20 cellular contexts compared by ENCODE assay signal in the genomic region with DNA sequence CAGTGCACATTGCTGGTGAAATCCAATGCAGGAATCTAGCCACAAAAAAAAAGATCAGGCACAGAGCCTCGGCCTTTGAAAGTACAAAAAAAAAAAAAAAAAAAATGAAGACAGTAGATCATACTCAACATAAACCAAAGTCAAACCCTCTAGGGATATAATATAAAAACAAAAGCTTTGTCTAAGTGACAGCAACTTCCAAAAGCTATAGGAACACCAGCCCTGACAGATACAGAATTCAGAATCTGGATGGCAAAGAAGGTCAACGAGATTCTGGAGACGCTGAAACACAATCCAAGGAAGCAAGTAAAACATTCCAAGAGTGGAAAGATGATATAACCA. TPM values are rescaled to one million over a fixed set of nuclear protein-coding genes. Genes with fewer than 3 reads are reported as not detected.
A peak's percentile ranks its signal among the peaks of the same experiment; 100 is the strongest.
DNase-seq lines count a peak whose midpoint lies in the region; ATAC-seq and TF ChIP-seq lines count a peak whose summit lies in the region.
"Had no signal": no experiment of that assay in that cellular context is flagged by ENCODE, and none has a peak within 500 bp of the region (broad histone marks: within the 10 kb centered on the region; RNA-seq: fewer than 3 reads in every experiment).

No MANE protein-coding gene starts in this region.

- no peak overlapping the region for H3K4me2 ChIP-seq in GM23338
- no peak overlapping the region for H3K4me2 ChIP-seq in PC-9
- no peak overlapping the region for H3K4me2 ChIP-seq in mesendoderm (ENCODE audit: low read length)
- H3K4me2 ChIP-seq: BLaER1 treated with 17β-estradiol and CSF1 and Interleukin-3, amounts not matched to agents 10 nM and 100 nM had no signal

- H4K20me1 ChIP-seq in GM23338 (replicated peaks; ENCODE audit: insufficient read depth) (no peaks in the 10 kb centered on the region), PC-9 (ENCODE audit: insufficient read depth) (no peaks in the 10 kb centered on the region)
- H4K20me1 ChIP-seq: BLaER1 treated with 17β-estradiol and CSF1 and Interleukin-3, amounts not matched to agents 10 nM and 100 nM had no signal

- H3K36me3 Mint-ChIP-seq in GM23338 (ENCODE audit: low read depth) (no peaks in the 10 kb centered on the region), glutamatergic neuron (ENCODE audit: unreplicated experiment) (no peaks in the 10 kb centered on the region)
- H3K36me3 Mint-ChIP-seq: naive thymus-derived CD8-positive, alpha-beta T cell had no signal

- H3K4me1 Mint-ChIP-seq in GM23338, result peaks cover 31% of the 10 kb centered on the region
- H3K4me1 Mint-ChIP-seq in glutamatergic neuron (ENCODE audit: low read depth, unreplicated experiment), result no peaks in the 10 kb centered on the region
- H3K4me1 Mint-ChIP-seq: naive thymus-derived CD8-positive, alpha-beta T cell had no signal

- H3K4me3 ChIP-seq in GM23338, result no peak overlapping the region
- no peak overlapping the region for H3K4me3 ChIP-seq in PC-9
- no peak overlapping the region for H3K4me3 ChIP-seq in foreskin fibroblast (ENCODE audit: low read depth in 1 of 2, low read length in 2 of 2)
- no peak overlapping the region for H3K4me3 ChIP-seq in mesendoderm (ENCODE audit: low read length)
- H3K4me3 ChIP-seq: BLaER1 treated with 17β-estradiol and CSF1 and Interleukin-3, amounts not matched to agents 10 nM and 100 nM had no signal

- WGBS in mesendoderm (ENCODE audit: extremely low coverage, insufficient coverage, low lambda C conversion rate), result no CpG with 5 or more reads among the region's 3 CpGs

- no peak overlapping the region for H3K56ac ChIP-seq in mesendoderm (ENCODE audit: low read length)

- ATAC-seq in GM23338, result no peak
- ATAC-seq in HG02938 (IDR thresholded peaks at IDR 0.05; ENCODE audit: unreplicated experiment), result no peak
- ATAC-seq: activated CD4-positive, CD25-positive, alpha-beta regulatory T cell treated with anti-CD3 and anti-CD28 coated beads, Interleukin-2, amount 50 U/mL, for 24 hours; naive thymus-derived CD8-positive, alpha-beta T cell had no signal

- H3K23ac ChIP-seq in mesendoderm (ENCODE audit: low read length), result no peak overlapping the region

- no peak overlapping the region for H4K8ac ChIP-seq in mesendoderm (ENCODE audit: low read depth, low read length)

- no TSS peak for BruUV-seq in PC-9 (replicated peaks; lab: Mats Ljungman, UMichigan)

- H3K27me3 ChIP-seq in GM23338 (ENCODE audit: insufficient read depth) (no peaks in the 10 kb centered on the region), PC-9 (ENCODE audit: insufficient read depth, low read depth) (no peaks in the 10 kb centered on the region), mesendoderm (ENCODE audit: insufficient read depth, low read length, poor library complexity) (no peaks in the 10 kb centered on the region)
- H3K27me3 ChIP-seq: BLaER1 treated with 17β-estradiol and CSF1 and Interleukin-3, amounts not matched to agents 10 nM and 100 nM had no signal

- no peak overlapping the region for H2AK5ac ChIP-seq in mesendoderm (ENCODE audit: low read length)

- CTCF ChIA-PET in PC-9 (lab: Charles Lee), result interaction anchor here (0.6 to 0.7 kb wide), 3 partner anchors 149 to 1237 kb away, joined by 4 to 8 read pairs (median 5); no protein-coding TSS in a partner anchor

- H3K27ac ChIP-seq in C4-2B, result no peak overlapping the region
- no peak overlapping the region for H3K27ac ChIP-seq in GM23338 (ENCODE audit: low read depth)
- H3K27ac ChIP-seq in PC-9, result no peak overlapping the region
- H3K27ac ChIP-seq in mesendoderm (ENCODE audit: low read depth, low read length), result no peak overlapping the region
- H3K27ac ChIP-seq: BLaER1 treated with 17β-estradiol and CSF1 and Interleukin-3, amounts not matched to agents 10 nM and 100 nM had no signal

- TF ChIP-seq CTCF in C4-2B (conservative IDR thresholded peaks at IDR 0.05), result peak; percentile 69
- no peak for TF ChIP-seq CTCF in GM23338 (conservative IDR thresholded peaks at IDR 0.05; ENCODE audit: low read depth in 2 of 2)
- TF ChIP-seq CTCF in PC-9 (conservative IDR thresholded peaks at IDR 0.05), result peak; percentile 5; the same call in 1 of the 2 replicates
- TF ChIP-seq CTCF in glutamatergic neuron (IDR thresholded peaks at IDR 0.05; ENCODE audit: partially characterized antibody, unreplicated experiment), result peak; percentile 22
- TF ChIP-seq CTCF in foreskin fibroblast (IDR thresholded peaks at IDR 0.05; ENCODE audit: low read depth, low read length), result no peak

- no peak overlapping the region for H2BK5ac ChIP-seq in mesendoderm (ENCODE audit: low read length)

- no peak overlapping the region for H2BK15ac ChIP-seq in mesendoderm (replicated peaks; ENCODE audit: low read depth)

- H3K9me3 ChIP-seq in PC-9 (ENCODE audit: insufficient read depth, low read depth), result no peaks in the 10 kb centered on the region
- H3K9me3 ChIP-seq: BLaER1 treated with 17β-estradiol and CSF1 and Interleukin-3, amounts not matched to agents 10 nM and 100 nM had no signal

- no peaks in the 10 kb centered on the region for H3F3A ChIP-seq in GM23338 (replicated peaks; ENCODE audit: low read depth)
- H3F3A ChIP-seq in PC-9 (ENCODE audit: insufficient read depth, low read depth), result no peaks in the 10 kb centered on the region

- H2AFZ ChIP-seq in GM23338 (no peak overlapping the region), PC-9 (no peak overlapping the region)

- H3K36me3 ChIP-seq in GM23338 (ENCODE audit: insufficient read depth) (no peaks in the 10 kb centered on the region), PC-9 (ENCODE audit: low read depth) (no peaks in the 10 kb centered on the region), mesendoderm (ENCODE audit: control insufficient read depth, insufficient read depth, low read length) (no peaks in the 10 kb centered on the region)
- H3K36me3 ChIP-seq: BLaER1 treated with 17β-estradiol and CSF1 and Interleukin-3, amounts not matched to agents 10 nM and 100 nM had no signal

- H3K4me3 Mint-ChIP-seq in GM23338, result no peak overlapping the region
- H3K4me3 Mint-ChIP-seq in glutamatergic neuron (ENCODE audit: unreplicated experiment), result no peak overlapping the region
- H3K4me3 Mint-ChIP-seq: endodermal cell; naive thymus-derived CD8-positive, alpha-beta T cell had no signal

- POLR2A ChIA-PET in PC-9 (lab: Charles Lee; ENCODE audit: unreplicated experiment), result no interaction called here

- H3K27me3 Mint-ChIP-seq in GM23338 (ENCODE audit: insufficient read depth, low read depth, poor library complexity), result no peaks in the 10 kb centered on the region
- H3K27me3 Mint-ChIP-seq in glutamatergic neuron (ENCODE audit: unreplicated experiment), result peaks cover 2% of the 10 kb centered on the region

- no peak overlapping the region for H4K5ac ChIP-seq in mesendoderm (ENCODE audit: low read length)

- H3K79me2 ChIP-seq in GM23338 (replicated peaks; ENCODE audit: insufficient read depth) (no peaks in the 10 kb centered on the region), PC-9 (ENCODE audit: low read depth) (no peaks in the 10 kb centered on the region), mesendoderm (ENCODE audit: control insufficient read depth, insufficient read depth, low read length) (no peaks in the 10 kb centered on the region)

- H3K9ac ChIP-seq in mesendoderm (ENCODE audit: low read length), result no peak overlapping the region
- H3K9ac ChIP-seq: BLaER1 treated with 17β-estradiol and CSF1 and Interleukin-3, amounts not matched to agents 10 nM and 100 nM had no signal

- H3K27ac Mint-ChIP-seq in GM23338 (peak overlapping the region; percentile 8; the same call in 1 of the 2 replicates), glutamatergic neuron (ENCODE audit: unreplicated experiment) (no peak overlapping the region)
- H3K27ac Mint-ChIP-seq: endodermal cell; naive thymus-derived CD8-positive, alpha-beta T cell had no signal

- H3K9me2 ChIP-seq in GM23338 (ENCODE audit: insufficient read depth), result no peaks in the 10 kb centered on the region
- no peaks in the 10 kb centered on the region for H3K9me2 ChIP-seq in PC-9 (ENCODE audit: insufficient read depth)

- H3K4me1 ChIP-seq in GM23338 (ENCODE audit: insufficient read depth) (peaks cover 15% of the 10 kb centered on the region; the same call in 1 of the 2 replicates), PC-9 (replicated peaks; ENCODE audit: insufficient read depth) (no peaks in the 10 kb centered on the region), mesendoderm (ENCODE audit: control insufficient read depth, low read depth, low read length) (no peaks in the 10 kb centered on the region)

- DNase-seq in GM23338 (ENCODE audit: low spot score) (no peak), PC-9 (no peak), glutamatergic neuron (no peak), foreskin fibroblast (no peak), H4 (ENCODE audit: low spot score) (no peak), mesendoderm (no peak)
- DNase-seq: activated naive CD4-positive, alpha-beta T cell; activated T-cell treated with anti-CD3 and anti-CD28 coated beads, Interleukin-2, amount 50 U/mL, for 1 hour; cortex of kidney; NCI-H2081 treated with DMSO at 0.1 percent for 48 hours had no signal

- H3K79me1 ChIP-seq in mesendoderm (ENCODE audit: low read length), result no peaks in the 10 kb centered on the region

- no peak overlapping the region for H2BK120ac ChIP-seq in mesendoderm (ENCODE audit: low read depth, low read length)

- H3K9me3 Mint-ChIP-seq in GM23338 (no peaks in the 10 kb centered on the region), glutamatergic neuron (ENCODE audit: unreplicated experiment) (no peaks in the 10 kb centered on the region)
- H3K9me3 Mint-ChIP-seq: endodermal cell; naive thymus-derived CD8-positive, alpha-beta T cell had no signal

- H3K4ac ChIP-seq in mesendoderm (ENCODE audit: low read depth, low read length), result no peak overlapping the region

- no peak overlapping the region for H3K18ac ChIP-seq in mesendoderm (ENCODE audit: low read length)

- intact Hi-C loops in PC-9 (cut with micrococcal nuclease; ENCODE audit: unreplicated experiment), result loop anchor here (5.0 kb wide), 2 partner anchors 51 to 196 kb away; a partner anchor contains a TSS

TF ChIP-seq in GM23338, 12 proteins besides CTCF, POLR2A, EP300 and RAD21 (continues in another document):
- TF ChIP-seq POLR2AphosphoS5 (IDR thresholded peaks at IDR 0.05; ENCODE audit: low read depth), result no peak
- no peak for TF ChIP-seq ZNF331 (CRISPR knock-in tag; IDR thresholded peaks at IDR 0.05; ENCODE audit: low read depth)
- TF ChIP-seq CREB1 (CRISPR knock-in tag; IDR thresholded peaks at IDR 0.05; ENCODE audit: low read depth), result no peak
- TF ChIP-seq ZNF114 (CRISPR knock-in tag; IDR thresholded peaks at IDR 0.05), result no peak
- no peak for TF ChIP-seq EZH2 (IDR thresholded peaks at IDR 0.05; ENCODE audit: low read depth, unreplicated experiment)
- no peak for TF ChIP-seq STAT1 (IDR thresholded peaks at IDR 0.05; ENCODE audit: unreplicated experiment)
- TF ChIP-seq JUNB (IDR thresholded peaks at IDR 0.05; ENCODE audit: unreplicated experiment), result no peak

RNA-seq across cellular contexts. Expression of a gene that starts 54.0 kb away (rescaled TPM):
- total RNA-seq in GM23338 (2014; rRNA removed; shearing (Covaris generic)), result 1.2 and 2.1 TPM in 2 replicates
- 0.92 and 1.3 TPM in 2 replicates for polyA plus RNA-seq in GM23338 (2016; fragmentation: Nextera tagmentation; extraction: Ambion mirVana)
- total RNA-seq in PC-9 (2021) (not detected in 2 replicates), glutamatergic neuron (ENCODE audit: unreplicated experiment) (1.8 TPM)
- 0.04 TPM in 1 of 2 replicates, not detected in the other for total RNA-seq in H4 (2014; rRNA removed; shearing (Covaris generic))
- polyA plus RNA-seq in mesendoderm (2013, experiment 1 of 2), result 0.27 TPM
- 0.32 TPM for polyA plus RNA-seq in mesendoderm (2013, experiment 2 of 2)
- total RNA-seq: endodermal cell; left colon; mesenteric fat pad; naive thymus-derived CD8-positive, alpha-beta T cell; sciatic nerve; subcutaneous adipose tissue had no signal
- polyA plus RNA-seq: naive thymus-derived CD8-positive, alpha-beta T cell had no signal

Comparison
In these comparisons a context has a peak if more than half of its experiments do, and no peak if none do; other contexts are left out.
1. CTCF ChIP-seq: peak in C4-2B (single experiment), PC-9 (single experiment) and glutamatergic neuron (single experiment); none in GM23338 (0 of 2) and foreskin fibroblast (single experiment).